In genomic region chr2:239758325-239758877, GRCh38 we compare ENCODE assay signal across 15 cellular contexts.
DNase-seq lines count a peak whose midpoint lies in the region; ATAC-seq, FAIRE-seq and TF ChIP-seq lines count a peak whose summit lies in the region.
"Had no signal": no experiment of that assay in that cellular context is flagged by ENCODE, and none has a peak within 500 bp of the region (broad histone marks: within the 10 kb centered on the region; RNA-seq: fewer than 3 reads in every experiment).

No MANE protein-coding gene starts in this region.

- peaks cover 16% of the 10 kb centered on the region for H3K9me3 Mint-ChIP-seq in chondrocyte (ENCODE audit: low read depth)
- H3K9me3 Mint-ChIP-seq: activated T-helper 1 cell treated with anti-CD3 and anti-CD28 coated beads, Interleukin-12 subunit alpha, Interleukin-12 subunit beta, Interleukin-2, Interleukin-4 antibody, amounts not matched to agents 30 ng/mL and 10 ng/mL and 1 ng/mL, durations not matched to agents 14 hours and 24 hours and 36 hours had no signal

- WGBS in mesodermal cell (ENCODE audit: insufficient coverage in 2 of 2), 2 experiments = 69 to 73% methylated on average over 11 to 13 of the region's 16 CpGs

- H3K9ac ChIP-seq in BLaER1 treated with 17β-estradiol and CSF1 and Interleukin-3, amounts not matched to agents 10 nM and 100 nM = no peak overlapping the region
- H3K9ac ChIP-seq: parathyroid adenoma had no signal

- no peaks in the 10 kb centered on the region for H3K36me3 ChIP-seq in BLaER1 treated with 17β-estradiol and CSF1 and Interleukin-3, amounts not matched to agents 10 nM and 100 nM
- H3K36me3 ChIP-seq in mesodermal cell (ENCODE audit: control insufficient read depth, insufficient read depth, low read length) = no peaks in the 10 kb centered on the region
- H3K36me3 ChIP-seq in uterus = no peaks in the 10 kb centered on the region
- H3K36me3 ChIP-seq: tibial nerve had no signal

- no peak overlapping the region for H3K4me3 Mint-ChIP-seq in chondrocyte (ENCODE audit: unreplicated experiment)
- H3K4me3 Mint-ChIP-seq: activated T-helper 1 cell treated with anti-CD3 and anti-CD28 coated beads, Interleukin-12 subunit alpha, Interleukin-12 subunit beta, Interleukin-2, Interleukin-4 antibody, amounts not matched to agents 30 ng/mL and 10 ng/mL and 1 ng/mL, durations not matched to agents 14 hours and 24 hours and 36 hours had no signal

- no peak for TF ChIP-seq CTCF in chondrocyte (IDR thresholded peaks at IDR 0.05)
- TF ChIP-seq CTCF in uterus (IDR thresholded peaks at IDR 0.05) = no peak

- TF ChIP-seq POLR2A in GM12891 (IDR thresholded peaks at IDR 0.05; ENCODE audit: low read depth, low read length) (no peak), uterus (IDR thresholded peaks at IDR 0.05) (no peak)

- peaks cover 25 to 78% (median 54%) of the 10 kb centered on the region in 10 experiments for H3K4me1 ChIP-seq in BLaER1 treated with 17β-estradiol and CSF1 and Interleukin-3, amounts not matched to agents 10 nM and 100 nM
- H3K4me1 ChIP-seq in mesodermal cell (ENCODE audit: control insufficient read depth, insufficient read depth, low read length, poor library complexity, severe bottlenecking) (peaks cover 15% of the 10 kb centered on the region), uterus (no peaks in the 10 kb centered on the region)
- H3K4me1 ChIP-seq: parathyroid adenoma had no signal

- peaks cover 4% of the 10 kb centered on the region for H3K36me3 Mint-ChIP-seq in chondrocyte (ENCODE audit: low read depth)

- peaks cover 14 to 28% (median 21%) of the 10 kb centered on the region in 11 experiments for H3K9me3 ChIP-seq in BLaER1 treated with 17β-estradiol and CSF1 and Interleukin-3, amounts not matched to agents 10 nM and 100 nM (replicated peaks in 1 of 11)
- H3K9me3 ChIP-seq in mesodermal cell (ENCODE audit: control insufficient read depth, low read length) = no peaks in the 10 kb centered on the region
- H3K9me3 ChIP-seq in uterus = no peaks in the 10 kb centered on the region

- H3K27ac Mint-ChIP-seq in chondrocyte (ENCODE audit: unreplicated experiment) = peak overlapping the region; percentile 94
- H3K27ac Mint-ChIP-seq: activated T-helper 1 cell treated with anti-CD3 and anti-CD28 coated beads, Interleukin-12 subunit alpha, Interleukin-12 subunit beta, Interleukin-2, Interleukin-4 antibody, amounts not matched to agents 30 ng/mL and 10 ng/mL and 1 ng/mL, durations not matched to agents 14 hours and 24 hours and 36 hours had no signal

- intact Hi-C loops in uterus (cut with DNase I; ENCODE audit: low total_unique reads) = no loop called here

- ATAC-seq in GM19351 (IDR thresholded peaks at IDR 0.05; ENCODE audit: unreplicated experiment) = no peak
- ATAC-seq: mucosa of descending colon had no signal

- DNase-seq in NCI-H226 (peak; percentile 20), chondrocyte (ENCODE audit: low spot score) (peak; percentile 59), GM12891 (ENCODE audit: insufficient read length, low spot score) (no peak), uterus (no peak)
- DNase-seq in stimulated activated CD8-positive, alpha-beta memory T cell treated with anti-CD3 and anti-CD28 coated beads, Interleukin-4, amount 100 ng/mL, for 48 hours = no peak
- DNase-seq: DMS53, mucosa of descending colon, NCI-H524, T-helper 9 cell had no signal

- no peak overlapping the region for H3K4me3 ChIP-seq in BLaER1 treated with 17β-estradiol and CSF1 and Interleukin-3, amounts not matched to agents 10 nM and 100 nM
- H3K4me3 ChIP-seq in mesodermal cell (ENCODE audit: extremely low read depth, insufficient read depth, low read length, poor library complexity, severe bottlenecking) (no peak overlapping the region), uterus (no peak overlapping the region)
- H3K4me3 ChIP-seq: mucosa of descending colon, tibial nerve had no signal

- H3K27ac ChIP-seq in BLaER1 treated with 17β-estradiol and CSF1 and Interleukin-3, amounts not matched to agents 10 nM and 100 nM = peak overlapping the region in 2 of 11 experiments; percentile 6 to 66; a peak in 2 of 22 replicates
- peak overlapping the region; percentile 59 for H3K27ac ChIP-seq in mesodermal cell (ENCODE audit: low read depth, low read length, severe bottlenecking)
- no peak overlapping the region for H3K27ac ChIP-seq in uterus
- H3K27ac ChIP-seq: parathyroid adenoma, tibial nerve had no signal

- H3K4me2 ChIP-seq in BLaER1 treated with 17β-estradiol and CSF1 and Interleukin-3, amounts not matched to agents 10 nM and 100 nM = peak overlapping the region in 9 of 11 experiments; percentile 71 to 90 (median 80); a peak in 17 of 22 replicates

- H3K27me3 ChIP-seq in BLaER1 treated with 17β-estradiol and CSF1 and Interleukin-3, amounts not matched to agents 10 nM and 100 nM = no peaks in the 10 kb centered on the region
- no peaks in the 10 kb centered on the region for H3K27me3 ChIP-seq in uterus
- H3K27me3 ChIP-seq: tibial nerve had no signal

- FAIRE-seq in GM12891 (lab: Jason Lieb, UNC) = no peak

- H3K27me3 Mint-ChIP-seq in chondrocyte (ENCODE audit: low read depth) = peaks cover 3% of the 10 kb centered on the region

- H3K4me1 Mint-ChIP-seq in chondrocyte (ENCODE audit: low read depth) = peaks cover 33% of the 10 kb centered on the region

- H4K20me1 ChIP-seq in BLaER1 treated with 17β-estradiol and CSF1 and Interleukin-3, amounts not matched to agents 10 nM and 100 nM = no peaks in the 10 kb centered on the region

TF ChIP-seq in GM12891, 5 proteins besides CTCF, POLR2A, EP300 and RAD21:
- no peak for TF ChIP-seq POU2F2 (IDR thresholded peaks at IDR 0.05; ENCODE audit: low read depth, low read length)
- TF ChIP-seq SPI1 (IDR thresholded peaks at IDR 0.05; ENCODE audit: low read depth, low read length) = no peak

Comparison
In these comparisons a context has a peak if more than half of its experiments do, and no peak if none do; other contexts are left out.
1. DNase-seq: peak in NCI-H226 (single experiment) and chondrocyte (single experiment); none in GM12891 (single experiment), uterus (0 of 2) and stimulated activated CD8-positive, alpha-beta memory T cell treated with anti-CD3 and anti-CD28 coated beads, Interleukin-4, amount 100 ng/mL, for 48 hours (single experiment).